Comparison of ENCODE assay signal across 9 cellular contexts in the genomic region with DNA sequence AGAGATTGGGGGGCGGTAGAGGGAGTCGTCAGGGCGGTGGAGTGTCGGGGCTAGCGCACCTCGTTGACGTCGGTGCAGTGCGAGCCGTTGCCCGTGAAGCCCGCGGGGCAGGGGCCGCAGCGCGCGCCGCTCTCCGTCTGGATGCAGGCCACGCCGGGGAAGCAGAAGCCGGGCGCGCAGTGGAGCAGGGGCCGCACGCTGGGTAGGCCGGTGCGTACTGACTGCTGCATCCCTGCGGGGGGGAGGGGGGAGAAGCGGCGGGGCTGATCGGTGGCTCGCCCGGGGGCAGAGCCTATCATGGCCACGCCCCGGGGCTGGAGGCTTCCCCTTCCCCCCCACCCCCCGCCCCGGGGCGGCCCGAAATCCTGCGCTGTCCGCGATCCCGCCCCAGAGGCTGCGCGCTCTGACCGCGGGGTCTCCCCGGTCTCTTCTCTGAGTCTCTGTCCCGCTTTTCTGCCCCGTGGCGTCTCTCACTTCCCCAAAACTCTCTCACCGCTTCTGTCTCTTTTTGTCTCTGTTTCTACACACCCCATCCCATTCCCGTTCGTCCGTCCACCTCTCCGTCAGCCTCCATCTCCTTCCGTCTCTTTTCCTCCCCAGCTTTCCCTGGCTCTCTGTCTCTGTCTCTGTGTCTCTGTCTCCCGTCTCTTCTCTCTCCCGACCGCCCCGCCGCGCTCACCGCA. TPM values are rescaled to one million over a fixed set of nuclear protein-coding genes. Genes with fewer than 3 reads are reported as not detected.
DNase-seq lines count a peak whose midpoint lies in the region; ATAC-seq and TF ChIP-seq lines count a peak whose summit lies in the region.
"Had no signal": no experiment of that assay in that cellular context is flagged by ENCODE, and none has a peak within 500 bp of the region (broad histone marks: within the 10 kb centered on the region; RNA-seq: fewer than 3 reads in every experiment).

No MANE protein-coding gene starts in this region.

- H3K4me3 ChIP-seq in NT2/D1 (ENCODE audit: insufficient read length, low read depth) (peak overlapping the region; percentile 40), ectodermal cell (ENCODE audit: insufficient read depth, low read depth, low read length) (peak overlapping the region; percentile 4), osteoblast (ENCODE audit: insufficient read depth, low read length) (peak overlapping the region; percentile 53)

- DNase-seq in ELR (ENCODE audit: low read depth) (peak; percentile 36), NT2/D1 (ENCODE audit: low read depth, low spot score) (no peak), osteoblast (ENCODE audit: insufficient read length, low spot score, missing footprints) (peak; percentile 96), pons (ENCODE audit: low spot score) (no peak), cerebellar cortex (ENCODE audit: low spot score) (no peak), NCI-H187 treated with DMSO at 0.1 percent for 48 hours (lab: John Stamatoyannopoulos, UW) (no peak)

- WGBS in ectodermal cell, 2 experiments, result 1% methylated on average over 62 to 65 of the region's 65 CpGs

- ATAC-seq in GM21526 (IDR thresholded peaks at IDR 0.05; ENCODE audit: low FRiP score, unreplicated experiment), result no peak

- H3K9me3 ChIP-seq in NT2/D1 (ENCODE audit: insufficient read depth, low read length) (no peaks in the 10 kb centered on the region), ectodermal cell (ENCODE audit: control insufficient read depth, low read length) (no peaks in the 10 kb centered on the region), osteoblast (ENCODE audit: low read depth, low read length) (no peaks in the 10 kb centered on the region)

- H3K27ac ChIP-seq in ectodermal cell (ENCODE audit: insufficient read depth, low read depth, low read length, poor library complexity, severe bottlenecking) (no peak overlapping the region), osteoblast (ENCODE audit: low read depth, low read length) (no peak overlapping the region)

- H4K20me1 ChIP-seq in osteoblast (ENCODE audit: insufficient read depth, low read length), result no peaks in the 10 kb centered on the region

- peak overlapping the region; percentile 59 for H2AFZ ChIP-seq in osteoblast (ENCODE audit: low read length)

- TF ChIP-seq CTCF in osteoblast (IDR thresholded peaks at IDR 0.05; ENCODE audit: extremely low read depth, low read depth, low read length), result no peak

- H3K27me3 ChIP-seq in NT2/D1 (ENCODE audit: insufficient read depth, insufficient read length), result peaks cover 94% of the 10 kb centered on the region
- H3K27me3 ChIP-seq in ectodermal cell (ENCODE audit: control insufficient read depth, insufficient read depth, low read length, poor library complexity, severe bottlenecking), result peaks cover 100% of the 10 kb centered on the region
- peaks cover 45% of the 10 kb centered on the region for H3K27me3 ChIP-seq in osteoblast (ENCODE audit: insufficient read depth, low read length)

- H3K4me1 ChIP-seq in NT2/D1 (ENCODE audit: insufficient read depth, insufficient read length) (peaks cover 46% of the 10 kb centered on the region), ectodermal cell (ENCODE audit: control insufficient read depth, insufficient read depth, low read length) (peaks cover 9% of the 10 kb centered on the region), osteoblast (ENCODE audit: insufficient read depth, low read length) (no peaks in the 10 kb centered on the region)

- no peaks in the 10 kb centered on the region for H3K79me2 ChIP-seq in osteoblast (ENCODE audit: insufficient read depth, low read length)

- H3K9ac ChIP-seq in NT2/D1 (ENCODE audit: insufficient read length, low read depth), result peak overlapping the region; percentile 74

- no peaks in the 10 kb centered on the region for H3K36me3 ChIP-seq in NT2/D1 (ENCODE audit: insufficient read depth, insufficient read length, low read length)
- no peaks in the 10 kb centered on the region for H3K36me3 ChIP-seq in ectodermal cell (ENCODE audit: control insufficient read depth, insufficient read depth, low read length)
- H3K36me3 ChIP-seq in osteoblast (ENCODE audit: insufficient read depth, low read length), result no peaks in the 10 kb centered on the region

- H3K4me2 ChIP-seq in osteoblast (ENCODE audit: insufficient read depth, low read length), result peak overlapping the region; percentile 69

RNA-seq across cellular contexts. Expression of gene COMP, which starts 1.1 kb away (rescaled TPM):
- polyA plus RNA-seq in ectodermal cell (2013, experiment 1 of 4), result not detected
- not detected for polyA plus RNA-seq in ectodermal cell (2013, experiment 2 of 4)
- polyA plus RNA-seq in ectodermal cell (2013, experiment 3 of 4), result not detected
- polyA plus RNA-seq in ectodermal cell (2013, experiment 4 of 4), result not detected
- 12.4 and 14.8 TPM in 2 replicates for total RNA-seq in osteoblast
- total RNA-seq: dermis microvascular lymphatic vessel endothelial cell had no signal

RNA-seq across cellular contexts. Expression of gene UPF1, which starts 41.7 kb away (rescaled TPM):
- 49.8 TPM for polyA plus RNA-seq in ectodermal cell (2013, experiment 1 of 4)
- 57.8 TPM for polyA plus RNA-seq in ectodermal cell (2013, experiment 2 of 4)
- polyA plus RNA-seq in ectodermal cell (2013, experiment 3 of 4), result 38.0 TPM
- polyA plus RNA-seq in ectodermal cell (2013, experiment 4 of 4), result 41.5 TPM
- total RNA-seq in osteoblast, result 36.6 and 41.0 TPM in 2 replicates

Comparison
In these comparisons a context has a peak if more than half of its experiments do, and no peak if none do; other contexts are left out.
1. DNase-seq: peak in ELR (single experiment) and osteoblast (single experiment); none in NT2/D1 (single experiment), pons (single experiment), cerebellar cortex (single experiment) and NCI-H187 treated with DMSO at 0.1 percent for 48 hours (single experiment).
2. Peak in every context shown above with its lines, with median percentiles within 50 percentile points of each other: H3K4me3 ChIP-seq.